In the genomic region with DNA sequence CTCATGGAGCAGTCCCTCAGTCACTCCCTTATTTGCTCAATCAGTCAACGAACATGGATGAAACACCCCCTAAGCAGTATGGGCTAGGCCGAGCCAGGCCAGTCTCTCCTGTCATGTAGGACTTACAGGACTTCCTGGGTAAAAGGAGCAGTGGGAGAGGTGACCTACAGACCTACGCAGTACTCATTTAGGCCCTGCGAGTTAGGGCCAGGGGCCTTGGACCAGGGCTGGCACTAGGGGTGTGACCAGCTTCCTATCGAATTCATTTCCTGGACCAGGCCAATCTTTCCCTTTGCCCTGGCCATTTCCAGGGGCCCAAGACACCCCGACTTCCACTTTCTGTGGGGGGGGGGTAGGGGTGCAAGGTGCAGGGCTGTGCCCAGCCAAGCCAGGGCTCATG, we compare ENCODE assay signal across 31 cellular contexts.
"Had no signal": no experiment of that assay in that cellular context is flagged by ENCODE, and none has a peak within 500 bp of the region (broad histone marks: within the 10 kb centered on the region; RNA-seq: fewer than 3 reads in every experiment).

No MANE protein-coding gene starts in this region.

- H3K4me2 ChIP-seq: PC-9 had no signal

- H3K4me3 Mint-ChIP-seq: activated B cell treated with CpG ODN at 0.5 μM for 24 hours; activated CD8-positive, alpha-beta T cell treated with anti-CD3 and anti-CD28 coated beads for 36 hours; activated naive CD4-positive, alpha-beta T cell treated with anti-CD3 and anti-CD28 coated beads for 36 hours; activated T-cell treated with anti-CD3 and anti-CD28 coated beads, Interleukin-2, amount 50 U/mL, for 4 hours; activated T-helper 1 cell treated with anti-CD3 and anti-CD28 coated beads, Interleukin-12 subunit alpha, Interleukin-12 subunit beta, Interleukin-2, Interleukin-4 antibody, amounts not matched to agents 30 ng/mL and 10 ng/mL and 1 ng/mL, durations not matched to agents 14 hours and 24 hours and 36 hours had no signal

- H3K9me3 ChIP-seq: adrenal gland, body of pancreas, breast epithelium had no signal

- H3K27me3 ChIP-seq: body of pancreas had no signal

- ATAC-seq: activated CD8-positive, alpha-beta T cell treated with anti-CD3 and anti-CD28 coated beads for 36 hours; activated naive CD4-positive, alpha-beta T cell treated with anti-CD3 and anti-CD28 coated beads, Interleukin-2, amount 50 U/mL, for 72 hours; activated T-cell treated with anti-CD3 and anti-CD28 coated beads, Interleukin-2, amount 50 U/mL, for 4 hours; body of pancreas had no signal

- H3K27me3 Mint-ChIP-seq: activated B cell treated with CpG ODN at 0.5 μM for 24 hours; activated CD8-positive, alpha-beta T cell treated with anti-CD3 and anti-CD28 coated beads for 36 hours had no signal

- H3K27ac Mint-ChIP-seq: activated B cell treated with CpG ODN at 0.5 μM for 24 hours; activated CD8-positive, alpha-beta T cell treated with anti-CD3 and anti-CD28 coated beads for 36 hours; activated naive CD4-positive, alpha-beta T cell treated with anti-CD3 and anti-CD28 coated beads for 36 hours; activated naive CD4-positive, alpha-beta T cell treated with anti-CD3 and anti-CD28 coated beads, Interleukin-2, amount 50 U/mL, for 72 hours; activated T-helper 1 cell treated with anti-CD3 and anti-CD28 coated beads, Interleukin-12 subunit alpha, Interleukin-12 subunit beta, Interleukin-2, Interleukin-4 antibody, amounts not matched to agents 30 ng/mL and 10 ng/mL and 1 ng/mL, durations not matched to agents 14 hours and 24 hours and 36 hours had no signal

- H3K9me3 Mint-ChIP-seq: activated B cell treated with CpG ODN at 0.5 μM for 24 hours; activated CD8-positive, alpha-beta T cell treated with anti-CD3 and anti-CD28 coated beads for 36 hours; activated naive CD4-positive, alpha-beta T cell treated with anti-CD3 and anti-CD28 coated beads for 36 hours; activated naive CD4-positive, alpha-beta T cell treated with anti-CD3 and anti-CD28 coated beads, Interleukin-2, amount 50 U/mL, for 72 hours; activated T-cell treated with anti-CD3 and anti-CD28 coated beads, Interleukin-2, amount 50 U/mL, for 4 hours; activated T-helper 1 cell treated with anti-CD3 and anti-CD28 coated beads, Interleukin-12 subunit alpha, Interleukin-12 subunit beta, Interleukin-2, Interleukin-4 antibody, amounts not matched to agents 30 ng/mL and 10 ng/mL and 1 ng/mL, durations not matched to agents 14 hours and 24 hours and 36 hours had no signal

- H2AFZ ChIP-seq: PC-9 had no signal

- H3K4me1 ChIP-seq: breast epithelium had no signal

- H3K36me3 Mint-ChIP-seq: activated naive CD4-positive, alpha-beta T cell treated with anti-CD3 and anti-CD28 coated beads, Interleukin-2, amount 50 U/mL, for 72 hours had no signal

- H3K36me3 ChIP-seq: adrenal gland, breast epithelium had no signal

- H3K4me3 ChIP-seq: adrenal gland, body of pancreas, breast epithelium, PC-9 had no signal

- DNase-seq: activated B cell treated with CpG ODN at 0.5 μM for 24 hours; activated CD4-positive, alpha-beta T cell treated with anti-CD3 and anti-CD28 coated beads for 4 hours; activated CD4-positive, CD25-positive, alpha-beta regulatory T cell treated with anti-CD3 and anti-CD28 coated beads, Interleukin-2, amount 50 U/mL, for 72 hours; activated CD8-positive, alpha-beta memory T cell treated with anti-CD3 and anti-CD28 coated beads, Interleukin-2, amount 50 U/mL, for 4 hours; activated CD8-positive, alpha-beta T cell treated with anti-CD3 and anti-CD28 coated beads for 36 hours; activated gamma-delta T cell treated with Interleukin-2 at 50 U/mL for 16 hours; activated naive CD4-positive, alpha-beta T cell treated with anti-CD3 and anti-CD28 coated beads for 36 hours; activated T-cell treated with anti-CD3 and anti-CD28 coated beads for 4 hours; activated T-cell treated with anti-CD3 and anti-CD28 coated beads, Interleukin-2, amount 50 U/mL, for 4 hours; body of pancreas; NCI-H1092 treated with DMSO at 0.1 percent for 48 hours; NCI-H1417; NCI-H146; NCI-H187; NCI-H2029 treated with DMSO at 0.1 percent for 48 hours; NCI-H2107; NCI-H2171; NCI-H510A; NCI-H526; NCI-H748 treated with DMSO at 0.1 percent for 48 hours; PC-9; Right ventricle myocardium superior; SW 1271; T-helper 1 cell; T-helper 2 cell; T-helper 9 cell had no signal

- H3K4me1 Mint-ChIP-seq: activated B cell treated with CpG ODN at 0.5 μM for 24 hours had no signal

- H3K27ac ChIP-seq: adrenal gland, body of pancreas, breast epithelium, PC-9, VCaP had no signal
